Comparison of ENCODE assay signal across 14 cellular contexts in genomic region chr18:79107886-79108285, GRCh38.
"Had no signal": no experiment of that assay in that cellular context is flagged by ENCODE, and none has a peak within 500 bp of the region (broad histone marks: within the 10 kb centered on the region; RNA-seq: fewer than 3 reads in every experiment).

No MANE protein-coding gene starts in this region.

- H3K27ac Mint-ChIP-seq: activated naive CD8-positive, alpha-beta T cell treated with anti-CD3 and anti-CD28 coated beads, Interleukin-2, amount 10 ng/mL, durations not matched to agents 7 days and 5 days; T-helper 1 cell treated with Interleukin-12 subunit alpha and Interleukin-12 subunit beta and Interleukin-4 antibody, amounts not matched to agents 30 μg/mL and 1 μg/mL, for 36 hours had no signal

- DNase-seq: activated CD4-positive, alpha-beta T cell treated with anti-CD3 and anti-CD28 coated beads, Interleukin-2, amount 50 U/mL, for 1 hour; activated CD8-positive, alpha-beta memory T cell treated with anti-CD3 and anti-CD28 coated beads for 24 hours; activated naive CD4-positive, alpha-beta T cell; activated naive CD8-positive, alpha-beta T cell treated with anti-CD3 and anti-CD28 coated beads, Interleukin-2, amount 10 ng/mL, durations not matched to agents 7 days and 5 days; foreskin melanocyte; right cardiac atrium had no signal

- H3K4me1 ChIP-seq: prostate gland had no signal

- H3K27me3 Mint-ChIP-seq: activated naive CD8-positive, alpha-beta T cell treated with anti-CD3 and anti-CD28 coated beads, Interleukin-2, amount 10 ng/mL, durations not matched to agents 7 days and 5 days had no signal

- H3K36me3 ChIP-seq: left lung, prostate gland, thoracic aorta, upper lobe of left lung had no signal

- H3K4me3 ChIP-seq: left lung, prostate gland, skin epidermis, thoracic aorta, upper lobe of left lung had no signal

- H3K9me3 ChIP-seq: left lung, prostate gland, thoracic aorta, upper lobe of left lung had no signal

- H3K9me3 Mint-ChIP-seq: activated naive CD8-positive, alpha-beta T cell treated with anti-CD3 and anti-CD28 coated beads, Interleukin-2, amount 10 ng/mL, durations not matched to agents 7 days and 5 days; T-helper 1 cell treated with Interleukin-12 subunit alpha and Interleukin-12 subunit beta and Interleukin-4 antibody, amounts not matched to agents 30 μg/mL and 1 μg/mL, for 36 hours had no signal

- H3K4me3 Mint-ChIP-seq: activated naive CD8-positive, alpha-beta T cell treated with anti-CD3 and anti-CD28 coated beads, Interleukin-2, amount 10 ng/mL, durations not matched to agents 7 days and 5 days; brain; T-helper 1 cell treated with Interleukin-12 subunit alpha and Interleukin-12 subunit beta and Interleukin-4 antibody, amounts not matched to agents 30 μg/mL and 1 μg/mL, for 36 hours had no signal

- ATAC-seq: activated CD4-positive, CD25-positive, alpha-beta regulatory T cell treated with anti-CD3 and anti-CD28 coated beads, Interleukin-2, amount 50 U/mL, for 24 hours; left lung had no signal

- H3K27me3 ChIP-seq: left lung, upper lobe of left lung had no signal

- H3K27ac ChIP-seq: left lung, prostate gland, thoracic aorta, upper lobe of left lung had no signal
